1 cellular context compared by ENCODE assay signal in the genomic region with DNA sequence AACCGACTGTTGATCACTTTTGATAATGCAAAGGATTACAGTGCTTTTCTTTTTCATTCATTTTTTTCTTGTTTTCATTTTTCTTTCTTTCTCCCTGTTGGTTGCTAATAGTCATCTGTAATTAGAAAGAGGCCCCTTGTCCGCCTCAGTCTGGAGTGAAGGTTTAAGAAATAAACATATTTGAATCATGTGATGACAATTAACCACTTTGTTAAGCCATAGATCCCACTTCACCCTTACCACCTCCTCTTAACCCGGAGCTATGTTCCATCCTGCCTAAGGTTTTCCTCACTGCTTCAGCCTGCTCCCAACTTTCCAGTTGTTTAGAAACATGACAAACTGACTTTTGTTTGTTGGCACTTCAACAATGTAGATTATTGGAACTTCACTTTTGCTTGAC.
TF ChIP-seq lines count a peak whose summit lies in the region.

No MANE protein-coding gene starts in this region.

TF ChIP-seq in K562, 482 proteins besides CTCF, POLR2A, EP300 and RAD21:
- TF ChIP-seq, protein P1, sequence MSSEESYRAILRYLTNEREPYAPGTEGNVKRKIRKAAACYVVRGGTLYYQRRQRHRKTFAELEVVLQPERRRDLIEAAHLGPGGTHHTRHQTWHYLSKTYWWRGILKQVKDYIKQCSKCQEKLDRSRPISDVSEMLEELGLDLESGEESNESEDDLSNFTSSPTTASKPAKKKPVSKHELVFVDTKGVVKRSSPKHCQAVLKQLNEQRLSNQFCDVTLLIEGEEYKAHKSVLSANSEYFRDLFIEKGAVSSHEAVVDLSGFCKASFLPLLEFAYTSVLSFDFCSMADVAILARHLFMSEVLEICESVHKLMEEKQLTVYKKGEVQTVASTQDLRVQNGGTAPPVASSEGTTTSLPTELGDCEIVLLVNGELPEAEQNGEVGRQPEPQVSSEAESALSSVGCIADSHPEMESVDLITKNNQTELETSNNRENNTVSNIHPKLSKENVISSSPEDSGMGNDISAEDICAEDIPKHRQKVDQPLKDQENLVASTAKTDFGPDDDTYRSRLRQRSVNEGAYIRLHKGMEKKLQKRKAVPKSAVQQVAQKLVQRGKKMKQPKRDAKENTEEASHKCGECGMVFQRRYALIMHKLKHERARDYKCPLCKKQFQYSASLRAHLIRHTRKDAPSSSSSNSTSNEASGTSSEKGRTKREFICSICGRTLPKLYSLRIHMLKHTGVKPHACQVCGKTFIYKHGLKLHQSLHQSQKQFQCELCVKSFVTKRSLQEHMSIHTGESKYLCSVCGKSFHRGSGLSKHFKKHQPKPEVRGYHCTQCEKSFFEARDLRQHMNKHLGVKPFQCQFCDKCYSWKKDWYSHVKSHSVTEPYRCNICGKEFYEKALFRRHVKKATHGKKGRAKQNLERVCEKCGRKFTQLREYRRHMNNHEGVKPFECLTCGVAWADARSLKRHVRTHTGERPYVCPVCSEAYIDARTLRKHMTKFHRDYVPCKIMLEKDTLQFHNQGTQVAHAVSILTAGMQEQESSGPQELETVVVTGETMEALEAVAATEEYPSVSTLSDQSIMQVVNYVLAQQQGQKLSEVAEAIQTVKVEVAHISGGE (CRISPR knock-in tag; IDR thresholded peaks at IDR 0.05) = no peak
- TF ChIP-seq CREBBP (IDR thresholded peaks at IDR 0.05; ENCODE audit: low read depth, low read length) (no peak), ZEB2 (IDR thresholded peaks at IDR 0.05) (no peak), U2AF1 (optimal IDR thresholded peaks at IDR 0.05; ENCODE audit: low read depth, low read length) (no peak), SETDB1 (IDR thresholded peaks at IDR 0.05; ENCODE audit: low read length) (no peak), EWSR1 (IDR thresholded peaks at IDR 0.05; ENCODE audit: borderline replicate concordance, low read depth, partially characterized antibody) (no peak), SAFB (IDR thresholded peaks at IDR 0.05; ENCODE audit: borderline replicate concordance, low read depth, low read length) (no peak), MCM5 (IDR thresholded peaks at IDR 0.05; ENCODE audit: low read depth) (no peak), LARP7 (IDR thresholded peaks at IDR 0.05) (no peak), ZNF324 (CRISPR knock-in tag; IDR thresholded peaks at IDR 0.05) (no peak), HNRNPH1 (optimal IDR thresholded peaks at IDR 0.05; ENCODE audit: low read depth, low read length) (no peak), NFXL1 (CRISPR knock-in tag; IDR thresholded peaks at IDR 0.05) (no peak), ZNF644 (tag; IDR thresholded peaks at IDR 0.05; ENCODE audit: low read depth) (no peak)
- TF ChIP-seq, protein P2, sequence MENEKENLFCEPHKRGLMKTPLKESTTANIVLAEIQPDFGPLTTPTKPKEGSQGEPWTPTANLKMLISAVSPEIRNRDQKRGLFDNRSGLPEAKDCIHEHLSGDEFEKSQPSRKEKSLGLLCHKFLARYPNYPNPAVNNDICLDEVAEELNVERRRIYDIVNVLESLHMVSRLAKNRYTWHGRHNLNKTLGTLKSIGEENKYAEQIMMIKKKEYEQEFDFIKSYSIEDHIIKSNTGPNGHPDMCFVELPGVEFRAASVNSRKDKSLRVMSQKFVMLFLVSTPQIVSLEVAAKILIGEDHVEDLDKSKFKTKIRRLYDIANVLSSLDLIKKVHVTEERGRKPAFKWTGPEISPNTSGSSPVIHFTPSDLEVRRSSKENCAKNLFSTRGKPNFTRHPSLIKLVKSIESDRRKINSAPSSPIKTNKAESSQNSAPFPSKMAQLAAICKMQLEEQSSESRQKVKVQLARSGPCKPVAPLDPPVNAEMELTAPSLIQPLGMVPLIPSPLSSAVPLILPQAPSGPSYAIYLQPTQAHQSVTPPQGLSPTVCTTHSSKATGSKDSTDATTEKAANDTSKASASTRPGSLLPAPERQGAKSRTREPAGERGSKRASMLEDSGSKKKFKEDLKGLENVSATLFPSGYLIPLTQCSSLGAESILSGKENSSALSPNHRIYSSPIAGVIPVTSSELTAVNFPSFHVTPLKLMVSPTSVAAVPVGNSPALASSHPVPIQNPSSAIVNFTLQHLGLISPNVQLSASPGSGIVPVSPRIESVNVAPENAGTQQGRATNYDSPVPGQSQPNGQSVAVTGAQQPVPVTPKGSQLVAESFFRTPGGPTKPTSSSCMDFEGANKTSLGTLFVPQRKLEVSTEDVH (IDR thresholded peaks at IDR 0.05; ENCODE audit: low read depth, partially characterized antibody) = no peak
- TF ChIP-seq, protein P3, sequence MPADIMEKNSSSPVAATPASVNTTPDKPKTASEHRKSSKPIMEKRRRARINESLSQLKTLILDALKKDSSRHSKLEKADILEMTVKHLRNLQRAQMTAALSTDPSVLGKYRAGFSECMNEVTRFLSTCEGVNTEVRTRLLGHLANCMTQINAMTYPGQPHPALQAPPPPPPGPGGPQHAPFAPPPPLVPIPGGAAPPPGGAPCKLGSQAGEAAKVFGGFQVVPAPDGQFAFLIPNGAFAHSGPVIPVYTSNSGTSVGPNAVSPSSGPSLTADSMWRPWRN (IDR thresholded peaks at IDR 0.05; ENCODE audit: low read depth) = no peak
- TF ChIP-seq, protein P4, sequence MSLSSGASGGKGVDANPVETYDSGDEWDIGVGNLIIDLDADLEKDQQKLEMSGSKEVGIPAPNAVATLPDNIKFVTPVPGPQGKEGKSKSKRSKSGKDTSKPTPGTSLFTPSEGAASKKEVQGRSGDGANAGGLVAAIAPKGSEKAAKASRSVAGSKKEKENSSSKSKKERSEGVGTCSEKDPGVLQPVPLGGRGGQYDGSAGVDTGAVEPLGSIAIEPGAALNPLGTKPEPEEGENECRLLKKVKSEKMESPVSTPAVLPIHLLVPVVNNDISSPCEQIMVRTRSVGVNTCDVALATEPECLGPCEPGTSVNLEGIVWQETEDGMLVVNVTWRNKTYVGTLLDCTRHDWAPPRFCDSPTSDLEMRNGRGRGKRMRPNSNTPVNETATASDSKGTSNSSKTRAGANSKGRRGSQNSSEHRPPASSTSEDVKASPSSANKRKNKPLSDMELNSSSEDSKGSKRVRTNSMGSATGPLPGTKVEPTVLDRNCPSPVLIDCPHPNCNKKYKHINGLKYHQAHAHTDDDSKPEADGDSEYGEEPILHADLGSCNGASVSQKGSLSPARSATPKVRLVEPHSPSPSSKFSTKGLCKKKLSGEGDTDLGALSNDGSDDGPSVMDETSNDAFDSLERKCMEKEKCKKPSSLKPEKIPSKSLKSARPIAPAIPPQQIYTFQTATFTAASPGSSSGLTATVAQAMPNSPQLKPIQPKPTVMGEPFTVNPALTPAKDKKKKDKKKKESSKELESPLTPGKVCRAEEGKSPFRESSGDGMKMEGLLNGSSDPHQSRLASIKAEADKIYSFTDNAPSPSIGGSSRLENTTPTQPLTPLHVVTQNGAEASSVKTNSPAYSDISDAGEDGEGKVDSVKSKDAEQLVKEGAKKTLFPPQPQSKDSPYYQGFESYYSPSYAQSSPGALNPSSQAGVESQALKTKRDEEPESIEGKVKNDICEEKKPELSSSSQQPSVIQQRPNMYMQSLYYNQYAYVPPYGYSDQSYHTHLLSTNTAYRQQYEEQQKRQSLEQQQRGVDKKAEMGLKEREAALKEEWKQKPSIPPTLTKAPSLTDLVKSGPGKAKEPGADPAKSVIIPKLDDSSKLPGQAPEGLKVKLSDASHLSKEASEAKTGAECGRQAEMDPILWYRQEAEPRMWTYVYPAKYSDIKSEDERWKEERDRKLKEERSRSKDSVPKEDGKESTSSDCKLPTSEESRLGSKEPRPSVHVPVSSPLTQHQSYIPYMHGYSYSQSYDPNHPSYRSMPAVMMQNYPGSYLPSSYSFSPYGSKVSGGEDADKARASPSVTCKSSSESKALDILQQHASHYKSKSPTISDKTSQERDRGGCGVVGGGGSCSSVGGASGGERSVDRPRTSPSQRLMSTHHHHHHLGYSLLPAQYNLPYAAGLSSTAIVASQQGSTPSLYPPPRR (CRISPR knock-in tag; IDR thresholded peaks at IDR 0.05; ENCODE audit: borderline replicate concordance) = no peak
- TF ChIP-seq, protein P5, sequence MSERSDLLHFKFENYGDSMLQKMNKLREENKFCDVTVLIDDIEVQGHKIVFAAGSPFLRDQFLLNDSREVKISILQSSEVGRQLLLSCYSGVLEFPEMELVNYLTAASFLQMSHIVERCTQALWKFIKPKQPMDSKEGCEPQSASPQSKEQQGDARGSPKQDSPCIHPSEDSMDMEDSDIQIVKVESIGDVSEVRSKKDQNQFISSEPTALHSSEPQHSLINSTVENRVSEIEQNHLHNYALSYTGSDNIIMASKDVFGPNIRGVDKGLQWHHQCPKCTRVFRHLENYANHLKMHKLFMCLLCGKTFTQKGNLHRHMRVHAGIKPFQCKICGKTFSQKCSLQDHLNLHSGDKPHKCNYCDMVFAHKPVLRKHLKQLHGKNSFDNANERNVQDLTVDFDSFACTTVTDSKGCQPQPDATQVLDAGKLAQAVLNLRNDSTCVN (CRISPR knock-in tag; IDR thresholded peaks at IDR 0.05) = no peak
- TF ChIP-seq, protein P6, sequence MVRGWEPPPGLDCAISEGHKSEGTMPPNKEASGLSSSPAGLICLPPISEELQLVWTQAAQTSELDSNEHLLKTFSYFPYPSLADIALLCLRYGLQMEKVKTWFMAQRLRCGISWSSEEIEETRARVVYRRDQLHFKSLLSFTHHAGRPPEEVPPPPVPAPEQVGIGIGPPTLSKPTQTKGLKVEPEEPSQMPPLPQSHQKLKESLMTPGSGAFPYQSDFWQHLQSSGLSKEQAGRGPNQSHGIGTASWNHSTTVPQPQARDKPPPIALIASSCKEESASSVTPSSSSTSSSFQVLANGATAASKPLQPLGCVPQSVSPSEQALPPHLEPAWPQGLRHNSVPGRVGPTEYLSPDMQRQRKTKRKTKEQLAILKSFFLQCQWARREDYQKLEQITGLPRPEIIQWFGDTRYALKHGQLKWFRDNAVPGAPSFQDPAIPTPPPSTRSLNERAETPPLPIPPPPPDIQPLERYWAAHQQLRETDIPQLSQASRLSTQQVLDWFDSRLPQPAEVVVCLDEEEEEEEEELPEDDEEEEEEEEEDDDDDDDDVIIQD (CRISPR knock-in tag; IDR thresholded peaks at IDR 0.05) = no peak
- TF ChIP-seq, protein P7, sequence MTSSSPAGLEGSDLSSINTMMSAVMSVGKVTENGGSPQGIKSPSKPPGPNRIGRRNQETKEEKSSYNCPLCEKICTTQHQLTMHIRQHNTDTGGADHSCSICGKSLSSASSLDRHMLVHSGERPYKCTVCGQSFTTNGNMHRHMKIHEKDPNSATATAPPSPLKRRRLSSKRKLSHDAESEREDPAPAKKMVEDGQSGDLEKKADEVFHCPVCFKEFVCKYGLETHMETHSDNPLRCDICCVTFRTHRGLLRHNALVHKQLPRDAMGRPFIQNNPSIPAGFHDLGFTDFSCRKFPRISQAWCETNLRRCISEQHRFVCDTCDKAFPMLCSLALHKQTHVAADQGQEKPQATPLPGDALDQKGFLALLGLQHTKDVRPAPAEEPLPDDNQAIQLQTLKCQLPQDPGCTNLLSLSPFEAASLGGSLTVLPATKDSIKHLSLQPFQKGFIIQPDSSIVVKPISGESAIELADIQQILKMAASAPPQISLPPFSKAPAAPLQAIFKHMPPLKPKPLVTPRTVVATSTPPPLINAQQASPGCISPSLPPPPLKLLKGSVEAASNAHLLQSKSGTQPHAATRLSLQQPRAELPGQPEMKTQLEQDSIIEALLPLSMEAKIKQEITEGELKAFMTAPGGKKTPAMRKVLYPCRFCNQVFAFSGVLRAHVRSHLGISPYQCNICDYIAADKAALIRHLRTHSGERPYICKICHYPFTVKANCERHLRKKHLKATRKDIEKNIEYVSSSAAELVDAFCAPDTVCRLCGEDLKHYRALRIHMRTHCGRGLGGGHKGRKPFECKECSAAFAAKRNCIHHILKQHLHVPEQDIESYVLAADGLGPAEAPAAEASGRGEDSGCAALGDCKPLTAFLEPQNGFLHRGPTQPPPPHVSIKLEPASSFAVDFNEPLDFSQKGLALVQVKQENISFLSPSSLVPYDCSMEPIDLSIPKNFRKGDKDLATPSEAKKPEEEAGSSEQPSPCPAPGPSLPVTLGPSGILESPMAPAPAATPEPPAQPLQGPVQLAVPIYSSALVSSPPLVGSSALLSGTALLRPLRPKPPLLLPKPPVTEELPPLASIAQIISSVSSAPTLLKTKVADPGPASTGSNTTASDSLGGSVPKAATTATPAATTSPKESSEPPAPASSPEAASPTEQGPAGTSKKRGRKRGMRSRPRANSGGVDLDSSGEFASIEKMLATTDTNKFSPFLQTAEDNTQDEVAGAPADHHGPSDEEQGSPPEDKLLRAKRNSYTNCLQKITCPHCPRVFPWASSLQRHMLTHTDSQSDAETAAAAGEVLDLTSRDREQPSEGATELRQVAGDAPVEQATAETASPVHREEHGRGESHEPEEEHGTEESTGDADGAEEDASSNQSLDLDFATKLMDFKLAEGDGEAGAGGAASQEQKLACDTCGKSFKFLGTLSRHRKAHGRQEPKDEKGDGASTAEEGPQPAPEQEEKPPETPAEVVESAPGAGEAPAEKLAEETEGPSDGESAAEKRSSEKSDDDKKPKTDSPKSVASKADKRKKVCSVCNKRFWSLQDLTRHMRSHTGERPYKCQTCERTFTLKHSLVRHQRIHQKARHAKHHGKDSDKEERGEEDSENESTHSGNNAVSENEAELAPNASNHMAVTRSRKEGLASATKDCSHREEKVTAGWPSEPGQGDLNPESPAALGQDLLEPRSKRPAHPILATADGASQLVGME (CRISPR knock-in tag; IDR thresholded peaks at IDR 0.05) = no peak
